ENCODE assay signal across 32 cellular contexts in the genomic region with DNA sequence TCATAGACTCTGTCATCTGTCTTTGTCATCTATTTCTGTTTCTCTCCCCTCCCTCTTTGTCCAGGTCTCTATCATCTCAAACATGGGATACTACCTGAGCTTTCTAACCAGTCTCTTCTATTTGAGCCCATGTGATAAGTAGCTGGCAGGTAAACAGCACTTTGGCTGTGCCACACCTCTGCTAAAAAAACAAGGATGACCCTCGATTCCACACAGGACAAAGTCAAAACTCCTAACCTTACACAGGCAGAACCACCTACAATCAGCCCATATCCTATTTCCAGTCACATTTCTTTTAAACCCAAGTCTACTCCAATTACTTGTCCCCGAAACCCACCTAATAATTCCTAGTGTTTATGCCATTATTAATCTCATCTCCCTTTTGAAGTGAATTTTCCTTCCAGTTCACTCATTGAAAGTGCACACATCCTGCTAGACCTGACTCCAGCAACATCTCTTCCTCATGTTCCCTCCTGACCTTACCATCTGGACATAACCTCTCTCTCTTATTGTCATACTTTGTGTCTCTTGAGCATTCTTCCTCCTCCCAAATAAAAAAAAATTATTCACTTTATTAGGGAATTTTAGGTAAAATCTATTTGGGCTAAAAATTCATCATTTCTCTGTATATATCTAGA.
A peak's percentile ranks its signal among the peaks of the same experiment; 100 is the strongest.
DNase-seq lines count a peak whose midpoint lies in the region; ATAC-seq, FAIRE-seq and TF ChIP-seq lines count a peak whose summit lies in the region.
"Had no signal": no experiment of that assay in that cellular context is flagged by ENCODE, and none has a peak within 500 bp of the region (broad histone marks: within the 10 kb centered on the region; RNA-seq: fewer than 3 reads in every experiment).

No MANE protein-coding gene starts in this region.

- TF ChIP-seq POLR2A in HepG2 (IDR thresholded peaks at IDR 0.05; ENCODE audit: insufficient read depth in 1 of 2, low read depth in 2 of 2, low read length in 2 of 2) (no peak), right lobe of liver (IDR thresholded peaks at IDR 0.05) (no peak)

- DNase-seq in HepG2 (ENCODE audit: low spot score) (no peak), left lobe of liver (ENCODE audit: low spot score) (peak; percentile 68), right lobe of liver (peak in 1 of 3 donors; percentile 60), MV-4-11 (lab: John Stamatoyannopoulos, UW) (no peak), D721Med (ENCODE audit: insufficient read length, low spot score) (no peak)
- DNase-seq: 8988T; ACHN; AML-193; BE2C; C1 segment of cervical spinal cord; Caco-2; Calu3; CD4-positive, alpha-beta memory T cell; CD4-positive, alpha-beta T cell; CD4-positive, CD25-positive, alpha-beta regulatory T cell; CD8-positive, alpha-beta memory T cell; CD8-positive, alpha-beta T cell; COR-L47; DMS 273 treated with DMSO at 0.1 percent for 48 hours; DMS153; DMS53; DMS79; DMS79 treated with DMSO at 0.1 percent for 48 hours; DND-41; EL had no signal

- H2AFZ ChIP-seq in HepG2 (ENCODE audit: low read length) = no peak overlapping the region

- H3K9ac ChIP-seq in liver (ENCODE audit: low read depth in 1 of 2, low read length in 2 of 2) = no peak overlapping the region
- no peak overlapping the region for H3K9ac ChIP-seq in HepG2 (ENCODE audit: insufficient read depth, low read depth, low read length)
- H3K9ac ChIP-seq: BLaER1; BLaER1 treated with 17β-estradiol and CSF1 and Interleukin-3, amounts not matched to agents 10 nM and 100 nM had no signal

- TF ChIP-seq EP300 in HepG2 (IDR thresholded peaks at IDR 0.05; ENCODE audit: low read depth in 2 of 2, low read length in 2 of 2) = no peak
- no peak for TF ChIP-seq EP300 in HepG2 (CRISPR knock-in tag; IDR thresholded peaks at IDR 0.05; ENCODE audit: borderline replicate concordance)

- no peak overlapping the region for H3K4me2 ChIP-seq in HepG2 (ENCODE audit: low read depth, low read length)
- H3K4me2 ChIP-seq: A549; BLaER1; BLaER1 treated with 17β-estradiol and CSF1 and Interleukin-3, amounts not matched to agents 10 nM and 100 nM had no signal

- peak overlapping the region; percentile 22 to 44 for H3K27ac ChIP-seq in liver (ENCODE audit: low read depth in 1 of 2, low read length in 2 of 2)
- H3K27ac ChIP-seq in HepG2 (ENCODE audit: extremely low read length, insufficient read depth, low read length) = no peak overlapping the region
- H3K27ac ChIP-seq in right lobe of liver = peak overlapping the region in 2 of 3 donors; percentile 27 to 63
- H3K27ac ChIP-seq: 22Rv1; A549; BLaER1; BLaER1 treated with 17β-estradiol and CSF1 and Interleukin-3, amounts not matched to agents 10 nM and 100 nM; C4-2B had no signal

- intact Hi-C loops in HepG2 (cut with micrococcal nuclease; ENCODE audit: unreplicated experiment) (no loop called here), right lobe of liver (cut with DNase I) (no loop called here)

- in situ Hi-C loops in HepG2 (cut with HindIII; ENCODE audit: extremely low pct_ligation_motif_present, low pct_unique_long_range_greater_than_20kb) = no loop called here

- POLR2A ChIA-PET in HepG2 (lab: Yijun Ruan, JAX) = no interaction called here

- H3K4me3 ChIP-seq in liver (ENCODE audit: low read depth in 1 of 3, low read length in 3 of 3) (no peak overlapping the region), HepG2 (replicated peaks in 1 of 3; ENCODE audit: insufficient read depth in 1 of 3, low read depth in 2 of 3, low read length in 3 of 3) (no peak overlapping the region), right lobe of liver (no peak overlapping the region)
- H3K4me3 ChIP-seq: A549; BLaER1; BLaER1 treated with 17β-estradiol and CSF1 and Interleukin-3, amounts not matched to agents 10 nM and 100 nM had no signal

- H3K27me3 ChIP-seq in liver (ENCODE audit: control insufficient read depth in 4 of 4, insufficient read depth in 4 of 4, low read length in 3 of 4) = no peaks in the 10 kb centered on the region
- H3K27me3 ChIP-seq in HepG2 (ENCODE audit: control insufficient read depth in 1 of 2, insufficient read depth in 2 of 2, low read length in 2 of 2) = no peaks in the 10 kb centered on the region
- no peaks in the 10 kb centered on the region for H3K27me3 ChIP-seq in right lobe of liver
- H3K27me3 ChIP-seq: BE2C; BLaER1; BLaER1 treated with 17β-estradiol and CSF1 and Interleukin-3, amounts not matched to agents 10 nM and 100 nM had no signal

- WGBS in liver = 38% methylated on average over 2 of the region's 2 CpGs
- WGBS in HepG2 (ENCODE audit: low lambda C conversion rate) = 4% methylated on average over 2 of the region's 2 CpGs
- 40% methylated on average over 2 of the region's 2 CpGs for WGBS in right lobe of liver (ENCODE audit: insufficient coverage, low coverage, low lambda C conversion rate, missing lambda C conversion rate)

- no peaks in the 10 kb centered on the region for H3K9me3 ChIP-seq in liver (ENCODE audit: control insufficient read depth in 4 of 4, low read length in 3 of 4)
- peaks cover 11% of the 10 kb centered on the region; the same call in 1 of the 2 replicates for H3K9me3 ChIP-seq in HepG2 (ENCODE audit: low read length)
- no peaks in the 10 kb centered on the region for H3K9me3 ChIP-seq in right lobe of liver
- H3K9me3 ChIP-seq: BE2C, BLaER1, Caco-2 had no signal

- peaks cover 3 to 15% (median 8%) of the 10 kb centered on the region in 4 donors for H3K4me1 ChIP-seq in liver (ENCODE audit: control insufficient read depth in 4 of 4, insufficient read depth in 4 of 4, low read length in 3 of 4)
- peaks cover 7% of the 10 kb centered on the region; the same call in 1 of the 2 replicates for H3K4me1 ChIP-seq in HepG2 (ENCODE audit: insufficient read depth, low read length)
- H3K4me1 ChIP-seq in right lobe of liver = peaks cover 0 to 13% (median 0%) of the 10 kb centered on the region in 4 donors
- H3K4me1 ChIP-seq: A549; BE2C; BLaER1; BLaER1 treated with 17β-estradiol and CSF1 and Interleukin-3, amounts not matched to agents 10 nM and 100 nM; Caco-2 had no signal

- TF ChIP-seq RAD21 in liver (IDR thresholded peaks at IDR 0.05) = peak; percentile 57
- no peak for TF ChIP-seq RAD21 in HepG2 (CRISPR knock-in tag; IDR thresholded peaks at IDR 0.05)

- TF ChIP-seq CTCF in liver (IDR thresholded peaks at IDR 0.05; ENCODE audit: low read depth, low read length, missing input control) (no peak), HepG2 (CRISPR knock-in tag; IDR thresholded peaks at IDR 0.05) (no peak), right lobe of liver (IDR thresholded peaks at IDR 0.05) (no peak), D721Med (IDR thresholded peaks at IDR 0.05; ENCODE audit: insufficient read depth, missing control alignments) (no peak)

- H4K20me1 ChIP-seq in HepG2 (ENCODE audit: insufficient read depth, low read length) = no peaks in the 10 kb centered on the region
- H4K20me1 ChIP-seq: BLaER1; BLaER1 treated with 17β-estradiol and CSF1 and Interleukin-3, amounts not matched to agents 10 nM and 100 nM had no signal

- CTCF ChIA-PET in HepG2 (lab: Yijun Ruan, JAX; ENCODE audit: low intra/inter-chr PET ratio, low total read pairs) = no interaction called here

- no peak for FAIRE-seq in HepG2 (lab: Jason Lieb, UNC)
- FAIRE-seq in D721Med (lab: Jason Lieb, UNC) = no peak
- FAIRE-seq: A204.1 had no signal

- BruUV-seq in HepG2 (replicated peaks; lab: Mats Ljungman, UMichigan) = no TSS peak

- no peaks in the 10 kb centered on the region for H3K79me2 ChIP-seq in HepG2 (ENCODE audit: insufficient read depth, low read length)

- ATAC-seq in HepG2 = no peak
- peak; percentile 98 for ATAC-seq in left lobe of liver
- peak; percentile 96 to 98 (median 98) for ATAC-seq in right lobe of liver
- ATAC-seq: A549; CD8-positive, alpha-beta T cell had no signal

- no peaks in the 10 kb centered on the region for H3K36me3 ChIP-seq in liver (ENCODE audit: control insufficient read depth in 4 of 4, insufficient read depth in 3 of 4, low read depth in 1 of 4, low read length in 3 of 4)
- no peaks in the 10 kb centered on the region for H3K36me3 ChIP-seq in HepG2 (replicated peaks in 1 of 2; ENCODE audit: control insufficient read depth in 1 of 2, insufficient read depth in 2 of 2, low read length in 2 of 2)
- H3K36me3 ChIP-seq in right lobe of liver = no peaks in the 10 kb centered on the region
- H3K36me3 ChIP-seq: BE2C; BLaER1; BLaER1 treated with 17β-estradiol and CSF1 and Interleukin-3, amounts not matched to agents 10 nM and 100 nM had no signal

TF ChIP-seq in liver, 16 proteins besides CTCF, POLR2A, EP300 and RAD21 (continues in another document):
- peak; percentile 50 for TF ChIP-seq HNF4G (IDR thresholded peaks at IDR 0.05)
- TF ChIP-seq, protein P1, sequence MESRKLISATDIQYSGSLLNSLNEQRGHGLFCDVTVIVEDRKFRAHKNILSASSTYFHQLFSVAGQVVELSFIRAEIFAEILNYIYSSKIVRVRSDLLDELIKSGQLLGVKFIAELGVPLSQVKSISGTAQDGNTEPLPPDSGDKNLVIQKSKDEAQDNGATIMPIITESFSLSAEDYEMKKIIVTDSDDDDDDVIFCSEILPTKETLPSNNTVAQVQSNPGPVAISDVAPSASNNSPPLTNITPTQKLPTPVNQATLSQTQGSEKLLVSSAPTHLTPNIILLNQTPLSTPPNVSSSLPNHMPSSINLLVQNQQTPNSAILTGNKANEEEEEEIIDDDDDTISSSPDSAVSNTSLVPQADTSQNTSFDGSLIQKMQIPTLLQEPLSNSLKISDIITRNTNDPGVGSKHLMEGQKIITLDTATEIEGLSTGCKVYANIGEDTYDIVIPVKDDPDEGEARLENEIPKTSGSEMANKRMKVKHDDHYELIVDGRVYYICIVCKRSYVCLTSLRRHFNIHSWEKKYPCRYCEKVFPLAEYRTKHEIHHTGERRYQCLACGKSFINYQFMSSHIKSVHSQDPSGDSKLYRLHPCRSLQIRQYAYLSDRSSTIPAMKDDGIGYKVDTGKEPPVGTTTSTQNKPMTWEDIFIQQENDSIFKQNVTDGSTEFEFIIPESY (IDR thresholded peaks at IDR 0.05) = peak; percentile 43
- peak; percentile 83 for TF ChIP-seq FOXA2 (IDR thresholded peaks at IDR 0.05)
- TF ChIP-seq FOXA1 (IDR thresholded peaks at IDR 0.05) = peak; percentile 84

TF ChIP-seq in HepG2, 621 proteins besides CTCF, POLR2A, EP300 and RAD21:
- TF ChIP-seq ZNF746 (CRISPR knock-in tag; IDR thresholded peaks at IDR 0.05) (no peak), ZNF879 (CRISPR knock-in tag; IDR thresholded peaks at IDR 0.05) (no peak), SAP130 (CRISPR knock-in tag; IDR thresholded peaks at IDR 0.05; ENCODE audit: low read depth) (no peak), RAD51 (IDR thresholded peaks at IDR 0.05; ENCODE audit: borderline replicate concordance) (no peak), STAT5B (CRISPR knock-in tag; IDR thresholded peaks at IDR 0.05) (no peak), MIER2 (CRISPR knock-in tag; IDR thresholded peaks at IDR 0.05) (no peak), ZNF724P (CRISPR knock-in tag; IDR thresholded peaks at IDR 0.05; ENCODE audit: borderline replicate concordance) (no peak), ZNF468 (CRISPR knock-in tag; IDR thresholded peaks at IDR 0.05) (no peak), ZFP41 (CRISPR knock-in tag; IDR thresholded peaks at IDR 0.05; ENCODE audit: borderline replicate concordance) (no peak), IKZF4 (CRISPR knock-in tag; IDR thresholded peaks at IDR 0.05; ENCODE audit: borderline replicate concordance, low read depth, not compliant biosample characterization) (no peak), IRF2 (CRISPR knock-in tag; IDR thresholded peaks at IDR 0.05) (no peak)
TF ChIP-seq in HepG2: peak in this region for 0.
